7 cellular contexts compared by ENCODE assay signal in genomic region chr10:42638053-42638820, GRCh38.
DNase-seq lines count a peak whose midpoint lies in the region; ATAC-seq and TF ChIP-seq lines count a peak whose summit lies in the region.

ZNF33B (minus strand) TSS chr10:42638570; CDS start chr10:42636928, 1,642 bp downstream.

- TF ChIP-seq CTCF in astrocyte of the spinal cord (IDR thresholded peaks at IDR 0.05; ENCODE audit: low read depth, low read length) (no peak), retinal pigment epithelial cell (conservative IDR thresholded peaks at IDR 0.05; ENCODE audit: low read depth, low read length) (no peak)

- peak; percentile 72 for DNase-seq in NCI-H2081 treated with DMSO at 0.1 percent for 48 hours (lab: John Stamatoyannopoulos, UW)
- peak; percentile 80 for DNase-seq in T1000 (lab: John Stamatoyannopoulos, UW)
- DNase-seq in astrocyte of the spinal cord (ENCODE audit: low read depth, low spot score), result peak; percentile 95
- DNase-seq in hypothalamus (lab: John Stamatoyannopoulos, UW), result peak; percentile 52 to 94 (median 83)
- DNase-seq in retinal pigment epithelial cell (ENCODE audit: low read depth), result peak; percentile 76

- in situ Hi-C loops in astrocyte of the spinal cord (cut with HindIII; ENCODE audit: low sequenced_read_pairs), result no loop called here

- ATAC-seq in GM18519 (IDR thresholded peaks at IDR 0.05; ENCODE audit: low FRiP score, unreplicated experiment) (peak; percentile 95), HG03045 (IDR thresholded peaks at IDR 0.05; ENCODE audit: unreplicated experiment) (peak; percentile 95)

- H3K4me3 ChIP-seq in astrocyte of the spinal cord (ENCODE audit: low read depth, low read length), result peak within 1 kb of the TSS; percentile 67
- H3K4me3 ChIP-seq in retinal pigment epithelial cell (ENCODE audit: low read length), result peak within 1 kb of the TSS; percentile 75

Comparison
In these comparisons a context has a peak if more than half of its experiments do, and no peak if none do; other contexts are left out.
1. Peak in every context shown above with its lines: DNase-seq, ATAC-seq and H3K4me3 ChIP-seq.